11 cellular contexts compared by ENCODE assay signal in the genomic region with DNA sequence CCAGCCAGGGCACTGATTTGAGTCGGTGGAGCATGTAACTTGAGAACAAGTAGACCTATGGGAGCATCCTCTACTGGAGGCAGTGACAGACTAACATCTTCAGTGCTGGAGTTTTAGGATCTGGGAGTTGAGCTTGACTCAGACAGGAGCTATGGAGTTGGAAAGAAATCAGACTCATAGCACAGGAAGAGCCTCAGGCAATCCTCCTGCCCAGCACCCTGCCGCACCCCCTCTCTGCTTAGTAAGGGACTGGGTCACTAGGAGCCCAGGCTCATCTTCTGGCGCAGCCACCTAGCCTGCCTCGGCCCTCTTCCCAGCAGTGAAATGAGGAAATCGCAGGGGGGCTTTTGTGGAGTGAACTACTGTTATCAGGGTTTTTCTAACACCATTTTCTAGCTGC. TPM values are rescaled to one million over a fixed set of nuclear protein-coding genes. Genes with fewer than 3 reads are reported as not detected.
A peak's percentile ranks its signal among the peaks of the same experiment; 100 is the strongest.
DNase-seq lines count a peak whose midpoint lies in the region; ATAC-seq lines count a peak whose summit lies in the region.
"Had no signal": no experiment of that assay in that cellular context is flagged by ENCODE, and none has a peak within 500 bp of the region (broad histone marks: within the 10 kb centered on the region; RNA-seq: fewer than 3 reads in every experiment).

No MANE protein-coding gene starts in this region.

- no peak for ATAC-seq in activated naive CD8-positive, alpha-beta T cell treated with anti-CD3 and anti-CD28 coated beads, Interleukin-2, amount 50 U/mL, for 24 hours
- no peak for ATAC-seq in GM18519 (IDR thresholded peaks at IDR 0.05; ENCODE audit: low FRiP score, unreplicated experiment)
- no peak for ATAC-seq in GM21390 (IDR thresholded peaks at IDR 0.05; ENCODE audit: unreplicated experiment)
- no peak for ATAC-seq in sciatic nerve

- H2BK5ac ChIP-seq in mesenchymal stem cell (ENCODE audit: low read depth, low read length, poor library complexity, severe bottlenecking): no peak overlapping the region

- H3K23ac ChIP-seq in mesenchymal stem cell (ENCODE audit: low read length in 2 of 2): no peak overlapping the region

- H3K27ac ChIP-seq in BLaER1 (no peak overlapping the region), mesenchymal stem cell (ENCODE audit: low read length, poor library complexity, severe bottlenecking) (no peak overlapping the region)

- peak overlapping the region; percentile 89 for H3K4me3 Mint-ChIP-seq in activated naive CD8-positive, alpha-beta T cell treated with anti-CD3 and anti-CD28 coated beads, Interleukin-2, amount 50 U/mL, for 24 hours

- no peak overlapping the region for H2BK120ac ChIP-seq in mesenchymal stem cell (ENCODE audit: low read depth, low read length)

- peaks cover 70% of the 10 kb centered on the region for H3K4me1 Mint-ChIP-seq in activated naive CD8-positive, alpha-beta T cell treated with anti-CD3 and anti-CD28 coated beads, Interleukin-2, amount 50 U/mL, for 24 hours

- WGBS in mesenchymal stem cell: 72% methylated on average over 4 of the region's 5 CpGs

- no peaks in the 10 kb centered on the region for H3K9me3 Mint-ChIP-seq in activated naive CD8-positive, alpha-beta T cell treated with anti-CD3 and anti-CD28 coated beads, Interleukin-2, amount 50 U/mL, for 24 hours

- H3K18ac ChIP-seq in mesenchymal stem cell (ENCODE audit: low read depth in 1 of 2, low read length in 2 of 2): no peak overlapping the region

- H2AK5ac ChIP-seq in mesenchymal stem cell (ENCODE audit: low read length, severe bottlenecking): no peak overlapping the region

- no peak overlapping the region for H3K14ac ChIP-seq in mesenchymal stem cell (ENCODE audit: low read length in 2 of 2)

- H3K4me1 ChIP-seq in BLaER1 (peaks cover 70% of the 10 kb centered on the region), mesenchymal stem cell (ENCODE audit: control insufficient read depth, insufficient read depth, low read depth, low read length) (peaks cover 24% of the 10 kb centered on the region)

- H3K27me3 ChIP-seq in BLaER1 (no peaks in the 10 kb centered on the region), mesenchymal stem cell (ENCODE audit: control insufficient read depth in 1 of 2, insufficient read depth in 1 of 2, low read length in 2 of 2) (no peaks in the 10 kb centered on the region)

- no peak overlapping the region for H4K8ac ChIP-seq in mesenchymal stem cell (ENCODE audit: low read length)

- H2BK15ac ChIP-seq in mesenchymal stem cell (ENCODE audit: low read depth, poor library complexity, severe bottlenecking): no peak overlapping the region

- H3K4me3 ChIP-seq in BLaER1: no peak overlapping the region
- H3K4me3 ChIP-seq in mesenchymal stem cell (ENCODE audit: insufficient read depth in 1 of 2, low read depth in 1 of 2, low read length in 2 of 2): no peak overlapping the region

- H3K4me2 ChIP-seq in BLaER1 (peak overlapping the region; percentile 99; the same call in 1 of the 2 replicates), mesenchymal stem cell (ENCODE audit: low read length, poor library complexity, severe bottlenecking) (no peak overlapping the region)

- no peaks in the 10 kb centered on the region for H3K27me3 Mint-ChIP-seq in activated naive CD8-positive, alpha-beta T cell treated with anti-CD3 and anti-CD28 coated beads, Interleukin-2, amount 50 U/mL, for 24 hours

- H3K9me3 ChIP-seq in BLaER1 (peaks cover 30% of the 10 kb centered on the region), mesenchymal stem cell (ENCODE audit: control insufficient read depth, low read length) (no peaks in the 10 kb centered on the region)

- H4K20me1 ChIP-seq in BLaER1: peaks cover 82% of the 10 kb centered on the region

- H3K36me3 ChIP-seq in BLaER1 (peaks cover 55% of the 10 kb centered on the region), mesenchymal stem cell (ENCODE audit: control insufficient read depth in 1 of 2, insufficient read depth in 2 of 2, low read depth in 1 of 2, low read length in 2 of 2) (peaks cover 8 to 10% of the 10 kb centered on the region in 2 experiments)

- no peak overlapping the region for H3K4ac ChIP-seq in mesenchymal stem cell (ENCODE audit: low read depth in 1 of 2, low read length in 2 of 2)

- H3K36me3 Mint-ChIP-seq in activated naive CD8-positive, alpha-beta T cell treated with anti-CD3 and anti-CD28 coated beads, Interleukin-2, amount 50 U/mL, for 24 hours (ENCODE audit: low read depth): peaks cover 55% of the 10 kb centered on the region

- no peak overlapping the region for H4K91ac ChIP-seq in mesenchymal stem cell (ENCODE audit: low read length)

- H3K9ac ChIP-seq in BLaER1: no peak overlapping the region
- H3K9ac ChIP-seq in mesenchymal stem cell (ENCODE audit: low read length): peak overlapping the region; percentile 12

- DNase-seq in HS-5 (ENCODE audit: low read depth) (peak; percentile 82), mesenchymal stem cell (no peak), sciatic nerve (ENCODE audit: low spot score) (no peak), glomerular visceral epithelial cell (ENCODE audit: extremely low spot score) (no peak)
- DNase-seq in activated naive CD8-positive, alpha-beta T cell treated with anti-CD3 and anti-CD28 coated beads, Interleukin-2, amount 50 U/mL, for 24 hours: no peak
- DNase-seq: hippocampal formation; NCI-H446 treated with DMSO at 0.1 percent for 48 hours; stimulated activated CD4-positive, alpha-beta T cell treated with anti-CD3 and anti-CD28 coated beads, Interleukin-4, amount 100 ng/mL, for 1 hour had no signal

- no peak overlapping the region for H2AFZ ChIP-seq in mesenchymal stem cell (ENCODE audit: low read depth, low read length)

- H2BK12ac ChIP-seq in mesenchymal stem cell (ENCODE audit: low read length in 2 of 2): no peak overlapping the region

- intact Hi-C loops in sciatic nerve (cut with DNase I): no loop called here

- no peak overlapping the region for H3K27ac Mint-ChIP-seq in activated naive CD8-positive, alpha-beta T cell treated with anti-CD3 and anti-CD28 coated beads, Interleukin-2, amount 50 U/mL, for 24 hours

- H3K79me1 ChIP-seq in mesenchymal stem cell (replicated peaks; ENCODE audit: low read length, poor library complexity, severe bottlenecking): peaks cover 46% of the 10 kb centered on the region

RNA-seq across cellular contexts. Expression of gene ARID5A, which starts 3.6 kb away (rescaled TPM):
- 4.0 TPM for polyA plus RNA-seq in mesenchymal stem cell (2013, experiment 1 of 2)
- 3.9 TPM for polyA plus RNA-seq in mesenchymal stem cell (2013, experiment 2 of 2)
- total RNA-seq in sciatic nerve: 44.8 TPM

RNA-seq across cellular contexts. Expression of gene NEURL3, which starts 35.0 kb away (rescaled TPM):
- not detected for polyA plus RNA-seq in mesenchymal stem cell (2013, experiment 1 of 2)
- polyA plus RNA-seq in mesenchymal stem cell (2013, experiment 2 of 2): not detected
- 0.58 TPM for total RNA-seq in sciatic nerve
